Comparison of ENCODE assay signal across 1 cellular context in the genomic region with DNA sequence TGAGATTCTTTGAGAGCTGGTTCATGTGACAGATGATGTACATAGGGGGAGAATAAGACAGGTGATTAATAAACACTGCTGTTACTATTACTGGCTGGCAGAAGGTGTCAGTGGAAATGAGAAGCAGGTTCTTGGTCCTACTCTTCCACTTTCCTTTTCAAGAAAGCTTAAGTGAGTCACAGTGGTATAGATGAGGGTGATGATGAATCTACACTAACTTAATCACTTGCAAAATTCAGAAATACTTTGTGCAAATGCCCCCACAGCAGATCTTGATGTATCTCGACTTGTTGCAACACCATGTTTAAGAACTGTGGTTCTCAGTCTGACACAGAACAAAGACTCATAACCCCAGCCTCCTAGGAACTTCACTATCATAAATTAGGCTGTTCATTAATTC.
TF ChIP-seq lines count a peak whose summit lies in the region.

No MANE protein-coding gene starts in this region.

TF ChIP-seq in SK-N-SH, 30 proteins besides CTCF, POLR2A, EP300 and RAD21 (continued from another document):
- TF ChIP-seq, protein P1, sequence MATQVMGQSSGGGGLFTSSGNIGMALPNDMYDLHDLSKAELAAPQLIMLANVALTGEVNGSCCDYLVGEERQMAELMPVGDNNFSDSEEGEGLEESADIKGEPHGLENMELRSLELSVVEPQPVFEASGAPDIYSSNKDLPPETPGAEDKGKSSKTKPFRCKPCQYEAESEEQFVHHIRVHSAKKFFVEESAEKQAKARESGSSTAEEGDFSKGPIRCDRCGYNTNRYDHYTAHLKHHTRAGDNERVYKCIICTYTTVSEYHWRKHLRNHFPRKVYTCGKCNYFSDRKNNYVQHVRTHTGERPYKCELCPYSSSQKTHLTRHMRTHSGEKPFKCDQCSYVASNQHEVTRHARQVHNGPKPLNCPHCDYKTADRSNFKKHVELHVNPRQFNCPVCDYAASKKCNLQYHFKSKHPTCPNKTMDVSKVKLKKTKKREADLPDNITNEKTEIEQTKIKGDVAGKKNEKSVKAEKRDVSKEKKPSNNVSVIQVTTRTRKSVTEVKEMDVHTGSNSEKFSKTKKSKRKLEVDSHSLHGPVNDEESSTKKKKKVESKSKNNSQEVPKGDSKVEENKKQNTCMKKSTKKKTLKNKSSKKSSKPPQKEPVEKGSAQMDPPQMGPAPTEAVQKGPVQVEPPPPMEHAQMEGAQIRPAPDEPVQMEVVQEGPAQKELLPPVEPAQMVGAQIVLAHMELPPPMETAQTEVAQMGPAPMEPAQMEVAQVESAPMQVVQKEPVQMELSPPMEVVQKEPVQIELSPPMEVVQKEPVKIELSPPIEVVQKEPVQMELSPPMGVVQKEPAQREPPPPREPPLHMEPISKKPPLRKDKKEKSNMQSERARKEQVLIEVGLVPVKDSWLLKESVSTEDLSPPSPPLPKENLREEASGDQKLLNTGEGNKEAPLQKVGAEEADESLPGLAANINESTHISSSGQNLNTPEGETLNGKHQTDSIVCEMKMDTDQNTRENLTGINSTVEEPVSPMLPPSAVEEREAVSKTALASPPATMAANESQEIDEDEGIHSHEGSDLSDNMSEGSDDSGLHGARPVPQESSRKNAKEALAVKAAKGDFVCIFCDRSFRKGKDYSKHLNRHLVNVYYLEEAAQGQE (IDR thresholded peaks at IDR 0.05; ENCODE audit: low read depth, low read length) = no peak
- TF ChIP-seq, protein P2, sequence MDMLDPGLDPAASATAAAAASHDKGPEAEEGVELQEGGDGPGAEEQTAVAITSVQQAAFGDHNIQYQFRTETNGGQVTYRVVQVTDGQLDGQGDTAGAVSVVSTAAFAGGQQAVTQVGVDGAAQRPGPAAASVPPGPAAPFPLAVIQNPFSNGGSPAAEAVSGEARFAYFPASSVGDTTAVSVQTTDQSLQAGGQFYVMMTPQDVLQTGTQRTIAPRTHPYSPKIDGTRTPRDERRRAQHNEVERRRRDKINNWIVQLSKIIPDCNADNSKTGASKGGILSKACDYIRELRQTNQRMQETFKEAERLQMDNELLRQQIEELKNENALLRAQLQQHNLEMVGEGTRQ (IDR thresholded peaks at IDR 0.05; ENCODE audit: borderline replicate concordance, low read depth, low read length) = no peak
- TF ChIP-seq EZH2phosphoT487 (IDR thresholded peaks at IDR 0.05; ENCODE audit: borderline replicate concordance, low read depth) = no peak
- TF ChIP-seq TAF1 (IDR thresholded peaks at IDR 0.05; ENCODE audit: borderline replicate concordance, low read depth, low read length) = no peak
- no peak for TF ChIP-seq POLR2AphosphoS5 (IDR thresholded peaks at IDR 0.05; ENCODE audit: low read depth, low read length)
- TF ChIP-seq, protein P3, sequence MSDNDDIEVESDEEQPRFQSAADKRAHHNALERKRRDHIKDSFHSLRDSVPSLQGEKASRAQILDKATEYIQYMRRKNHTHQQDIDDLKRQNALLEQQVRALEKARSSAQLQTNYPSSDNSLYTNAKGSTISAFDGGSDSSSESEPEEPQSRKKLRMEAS (IDR thresholded peaks at IDR 0.05; ENCODE audit: low read depth) = no peak
- TF ChIP-seq GATA2 (CRISPR knock-in tag; IDR thresholded peaks at IDR 0.05) = no peak
- no peak for TF ChIP-seq FOXM1 (IDR thresholded peaks at IDR 0.05; ENCODE audit: low read depth)
- no peak for TF ChIP-seq TEAD4 (IDR thresholded peaks at IDR 0.05; ENCODE audit: borderline replicate concordance, insufficient read depth)
